27 cellular contexts compared by ENCODE assay signal in genomic region chr5:105806601-105807000, GRCh38.
"Had no signal": no experiment of that assay in that cellular context is flagged by ENCODE, and none has a peak within 500 bp of the region (broad histone marks: within the 10 kb centered on the region; RNA-seq: fewer than 3 reads in every experiment).

No MANE protein-coding gene starts in this region.

- H3K4me1 ChIP-seq: breast epithelium, colonic mucosa, pancreas, psoas muscle, spleen, transverse colon had no signal

- DNase-seq: activated B cell treated with CpG ODN at 0.5 μM for 24 hours; activated CD4-positive, alpha-beta T cell treated with anti-CD3 and anti-CD28 coated beads, Interleukin-2, amount 50 U/mL, for 1 hour; activated CD8-positive, alpha-beta T cell treated with anti-CD3 and anti-CD28 coated beads for 36 hours; activated T-cell treated with anti-CD3 and anti-CD28 coated beads, Interleukin-2, amount 50 U/mL, for 48 hours; aorta; colonic mucosa; dorsolateral prefrontal cortex; effector memory CD4-positive, alpha-beta T cell; erythroblast; foreskin fibroblast; head of caudate nucleus; hypothalamus; immature natural killer cell; midbrain; naive thymus-derived CD4-positive, alpha-beta T cell; pancreas; psoas muscle; spleen; stimulated activated CD4-positive, alpha-beta T cell treated with anti-CD3 and anti-CD28 coated beads, Interleukin-2, amount 100 ng/mL, for 48 hours; stimulated activated naive CD4-positive, alpha-beta T cell treated with Interleukin-2 at 50 U/mL for 16 hours; T-cell; transverse colon had no signal

- H3K27me3 Mint-ChIP-seq: activated B cell treated with CpG ODN at 0.5 μM for 24 hours; activated CD8-positive, alpha-beta T cell treated with anti-CD3 and anti-CD28 coated beads for 36 hours; central memory CD8-positive, alpha-beta T cell; naive thymus-derived CD4-positive, alpha-beta T cell; T-cell had no signal

- H3K9me3 ChIP-seq: colonic mucosa, pancreas, psoas muscle, transverse colon had no signal

- H3K4me3 Mint-ChIP-seq: activated B cell treated with CpG ODN at 0.5 μM for 24 hours; activated CD8-positive, alpha-beta T cell treated with anti-CD3 and anti-CD28 coated beads for 36 hours; central memory CD8-positive, alpha-beta T cell; immature natural killer cell; naive thymus-derived CD4-positive, alpha-beta T cell; T-cell; T-helper 2 cell treated with Interferon-gamma antibody and Interleukin-4, amounts not matched to agents 5 μg/mL and 100 μg/mL, for 36 hours had no signal

- ATAC-seq: activated CD8-positive, alpha-beta T cell treated with anti-CD3 and anti-CD28 coated beads for 36 hours; activated naive CD4-positive, alpha-beta T cell treated with anti-CD3 and anti-CD28 coated beads, Interleukin-2, amount 50 U/mL, for 72 hours; naive thymus-derived CD4-positive, alpha-beta T cell; pancreas; psoas muscle; T-cell had no signal

- H3K27me3 ChIP-seq: breast epithelium, colonic mucosa, dorsolateral prefrontal cortex, pancreas, spleen, transverse colon had no signal

- H3K27ac Mint-ChIP-seq: activated B cell treated with CpG ODN at 0.5 μM for 24 hours; activated CD8-positive, alpha-beta T cell treated with anti-CD3 and anti-CD28 coated beads for 36 hours; activated naive CD4-positive, alpha-beta T cell treated with anti-CD3 and anti-CD28 coated beads, Interleukin-2, amount 50 U/mL, for 72 hours; activated T-helper 2 cell treated with anti-CD3 and anti-CD28 coated beads, Interferon-gamma antibody, Interleukin-2, Interleukin-4, amounts not matched to agents 10 μg/mL and 5 μg/mL and 100 μg/mL, durations not matched to agents 14 hours and 24 hours and 36 hours; immature natural killer cell; naive thymus-derived CD4-positive, alpha-beta T cell; T-cell; T-helper 2 cell treated with Interferon-gamma antibody and Interleukin-4, amounts not matched to agents 5 μg/mL and 100 μg/mL, for 36 hours had no signal

- H3K36me3 Mint-ChIP-seq: naive thymus-derived CD4-positive, alpha-beta T cell; T-cell had no signal

- H3K4me1 Mint-ChIP-seq: activated B cell treated with CpG ODN at 0.5 μM for 24 hours; central memory CD8-positive, alpha-beta T cell; immature natural killer cell; naive thymus-derived CD4-positive, alpha-beta T cell; T-cell had no signal

- H3K36me3 ChIP-seq: breast epithelium, colonic mucosa, pancreas, spleen, transverse colon had no signal

- H3K27ac ChIP-seq: breast epithelium, colonic mucosa, dorsolateral prefrontal cortex, pancreas, psoas muscle, spleen, transverse colon had no signal

- H3K4me3 ChIP-seq: breast epithelium, colonic mucosa, dorsolateral prefrontal cortex, pancreas, psoas muscle, spleen, transverse colon had no signal
